19 cellular contexts compared by ENCODE assay signal in genomic region chr2:118975133-118975532, GRCh38. TPM values are rescaled to one million over a fixed set of nuclear protein-coding genes. Genes with fewer than 3 reads are reported as not detected.
A peak's percentile ranks its signal among the peaks of the same experiment; 100 is the strongest.
DNase-seq lines count a peak whose midpoint lies in the region; ATAC-seq, FAIRE-seq and TF ChIP-seq lines count a peak whose summit lies in the region.
"Had no signal": no experiment of that assay in that cellular context is flagged by ENCODE, and none has a peak within 500 bp of the region (broad histone marks: within the 10 kb centered on the region; RNA-seq: fewer than 3 reads in every experiment).

No MANE protein-coding gene starts in this region.

- no peak overlapping the region for H3K4me3 Mint-ChIP-seq in GM23338
- H3K4me3 Mint-ChIP-seq: CD8-positive, alpha-beta T cell; HFFc6 had no signal

- no peaks in the 10 kb centered on the region for H3F3A ChIP-seq in GM23338 (replicated peaks; ENCODE audit: low read depth)

- peak; percentile 5 for FAIRE-seq in urothelium cell line (lab: Jason Lieb, UNC)
- FAIRE-seq: A204.1, GM12892, H1 had no signal

- H3K9me3 Mint-ChIP-seq in GM23338 = peaks cover 3% of the 10 kb centered on the region; the same call in 1 of the 3 replicates

- peak; percentile 54 for ATAC-seq in GM23338
- ATAC-seq: CD8-positive, alpha-beta T cell had no signal

- H3K79me2 ChIP-seq in GM23338 (replicated peaks; ENCODE audit: insufficient read depth) = no peaks in the 10 kb centered on the region

- H3K27me3 ChIP-seq in GM23338 (ENCODE audit: insufficient read depth) = peaks cover 12% of the 10 kb centered on the region; the same call in 1 of the 2 replicates
- H3K27me3 ChIP-seq: BE2C had no signal

- no peaks in the 10 kb centered on the region; the same call in 2 of the 3 replicates for H3K36me3 Mint-ChIP-seq in GM23338 (ENCODE audit: low read depth)
- H3K36me3 Mint-ChIP-seq: CD8-positive, alpha-beta T cell had no signal

- H3K27ac ChIP-seq in GM23338 (ENCODE audit: low read depth) (no peak overlapping the region), coronary artery (no peak overlapping the region)
- H3K27ac ChIP-seq: C4-2B had no signal

- no peaks in the 10 kb centered on the region for H4K20me1 ChIP-seq in GM23338 (replicated peaks; ENCODE audit: insufficient read depth)

- in situ Hi-C loops in ACHN (cut with HindIII; ENCODE audit: low pct_ligation_motif_present, low pct_unique_long_range_greater_than_20kb, low sequenced_read_pairs) = no loop called here

- no peaks in the 10 kb centered on the region for H3K4me1 ChIP-seq in GM23338 (ENCODE audit: insufficient read depth)
- H3K4me1 ChIP-seq: BE2C had no signal

- H3K4me3 ChIP-seq in GM23338 = no peak overlapping the region
- no peak overlapping the region for H3K4me3 ChIP-seq in coronary artery

- H3K36me3 ChIP-seq in GM23338 (ENCODE audit: insufficient read depth) = no peaks in the 10 kb centered on the region
- H3K36me3 ChIP-seq: BE2C had no signal

- no peak overlapping the region for H2AFZ ChIP-seq in GM23338

- no peaks in the 10 kb centered on the region for H3K9me2 ChIP-seq in GM23338 (ENCODE audit: insufficient read depth)

- DNase-seq in GM23338 (ENCODE audit: low spot score) = peak; percentile 27
- peak; percentile 11 for DNase-seq in coronary artery (ENCODE audit: low spot score)
- DNase-seq in left kidney (ENCODE audit: low read depth, low spot score) = peak; percentile 11
- DNase-seq in urothelium cell line (ENCODE audit: low spot score) = no peak
- DNase-seq in ACHN = no peak
- DNase-seq in retina = no peak
- DNase-seq in COLO668 (lab: John Stamatoyannopoulos, UW; ENCODE audit: unreplicated experiment) = no peak
- DNase-seq: BE2C, Caco-2, DND-41, GDM1, HCEC 1CT, HFFc6 had no signal

- peaks cover 13% of the 10 kb centered on the region for H3K27me3 Mint-ChIP-seq in GM23338 (ENCODE audit: insufficient read depth, low read depth, poor library complexity)

- H3K4me1 Mint-ChIP-seq in GM23338 = 0 out of 3 replicates have a peak, but pooled peaks cover 3% of the 10 kb centered on the region

- TF ChIP-seq CTCF in GM23338 (conservative IDR thresholded peaks at IDR 0.05; ENCODE audit: low read depth in 2 of 2) = no peak
- no peak for TF ChIP-seq CTCF in coronary artery (IDR thresholded peaks at IDR 0.05)

- no peak overlapping the region for H3K4me2 ChIP-seq in GM23338

- no peak overlapping the region for H3K27ac Mint-ChIP-seq in GM23338
- H3K27ac Mint-ChIP-seq: CD8-positive, alpha-beta T cell; HFFc6 had no signal

TF ChIP-seq in GM23338, 12 proteins besides CTCF, POLR2A, EP300 and RAD21:
- TF ChIP-seq CREB1 (CRISPR knock-in tag; IDR thresholded peaks at IDR 0.05; ENCODE audit: low read depth) (no peak), ETS1 (IDR thresholded peaks at IDR 0.05) (no peak), JUNB (IDR thresholded peaks at IDR 0.05; ENCODE audit: unreplicated experiment) (no peak), ZNF114 (CRISPR knock-in tag; IDR thresholded peaks at IDR 0.05) (no peak), ZNF462 (CRISPR knock-in tag; IDR thresholded peaks at IDR 0.05) (no peak), REST (IDR thresholded peaks at IDR 0.05; ENCODE audit: unreplicated experiment) (no peak), EZH2 (IDR thresholded peaks at IDR 0.05; ENCODE audit: low read depth, unreplicated experiment) (no peak), EZH2phosphoT487 (IDR thresholded peaks at IDR 0.05; ENCODE audit: unreplicated experiment) (no peak), ZNF331 (CRISPR knock-in tag; IDR thresholded peaks at IDR 0.05; ENCODE audit: low read depth) (no peak)

RNA-seq across cellular contexts. Expression of gene MARCO, which starts 33.1 kb away (rescaled TPM):
- total RNA-seq in GM23338 (2014; rRNA removed; shearing (Covaris generic)) = not detected in 2 replicates
- polyA plus RNA-seq in GM23338 (2016; fragmentation: Nextera tagmentation; extraction: Ambion mirVana) = not detected in 2 replicates
- total RNA-seq: CD8-positive, alpha-beta T cell; H1; HFFc6 had no signal
- polyA plus RNA-seq: AG04450, H1 had no signal

Comparison
In these comparisons a context has a peak if more than half of its experiments do, and no peak if none do; other contexts are left out.
1. DNase-seq: peak in GM23338 (single experiment), coronary artery (single experiment) and left kidney (single experiment); none in urothelium cell line (single experiment), ACHN (single experiment), retina (single experiment) and COLO668 (single experiment).